29 cellular contexts compared by ENCODE assay signal in the genomic region with DNA sequence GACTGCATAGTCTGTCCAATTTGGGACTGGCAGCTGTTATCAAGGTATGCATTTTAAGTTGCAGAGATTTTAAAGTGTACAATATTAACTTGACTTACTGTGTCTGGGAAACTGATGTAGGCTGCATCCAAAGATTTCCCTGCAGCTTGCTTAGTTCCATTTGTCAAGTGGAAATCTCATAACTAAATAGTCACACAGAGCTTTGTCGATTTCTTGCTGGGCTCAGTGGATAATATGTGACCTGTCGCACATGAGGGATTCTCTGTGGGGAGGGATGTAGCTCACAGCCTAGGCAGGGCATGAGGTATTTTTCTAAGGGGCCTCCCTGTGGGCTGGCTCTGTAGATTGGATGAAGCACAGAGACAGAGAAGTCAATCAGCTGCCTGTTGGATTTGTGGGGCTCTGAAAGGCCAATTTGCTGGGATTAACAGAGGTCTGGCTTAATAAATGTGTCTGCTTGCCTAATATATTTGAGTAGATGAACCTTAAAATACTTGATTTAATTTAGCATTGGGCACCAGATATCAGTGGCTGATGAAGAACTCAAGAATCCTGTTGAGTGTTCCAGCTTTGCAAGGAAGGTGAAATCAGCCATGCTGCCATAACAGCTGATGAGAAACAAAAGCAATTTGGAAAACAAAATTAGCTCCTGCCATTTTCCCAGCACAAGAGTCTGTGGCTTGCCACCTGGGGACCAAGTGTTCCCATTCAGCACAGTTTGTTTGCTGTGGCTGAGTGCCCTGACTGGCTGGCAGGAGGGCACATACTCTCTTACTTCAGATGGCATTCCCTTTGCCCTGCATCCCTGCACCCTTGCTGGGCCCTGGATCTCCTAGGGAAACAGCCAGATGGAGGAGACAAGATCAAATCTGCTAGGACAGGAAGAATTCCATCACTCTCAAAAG.
A peak's percentile ranks its signal among the peaks of the same experiment; 100 is the strongest.
DNase-seq lines count a peak whose midpoint lies in the region; ATAC-seq and TF ChIP-seq lines count a peak whose summit lies in the region.
"Had no signal": no experiment of that assay in that cellular context is flagged by ENCODE, and none has a peak within 500 bp of the region (broad histone marks: within the 10 kb centered on the region; RNA-seq: fewer than 3 reads in every experiment).

No MANE protein-coding gene starts in this region.

- TF ChIP-seq CTCF in right atrium auricular region (IDR thresholded peaks at IDR 0.05): no peak
- no peak for TF ChIP-seq CTCF in body of pancreas (IDR thresholded peaks at IDR 0.05)
- TF ChIP-seq CTCF in lower lobe of right lung (IDR thresholded peaks at IDR 0.05): no peak
- no peak for TF ChIP-seq CTCF in Calu3 (IDR thresholded peaks at IDR 0.05; ENCODE audit: unreplicated experiment)

- H3K36me3 ChIP-seq in right atrium auricular region: no peaks in the 10 kb centered on the region
- H3K36me3 ChIP-seq in body of pancreas (replicated peaks in 1 of 2; ENCODE audit: insufficient read depth in 1 of 2, low read depth in 2 of 2): no peaks in the 10 kb centered on the region
- no peaks in the 10 kb centered on the region for H3K36me3 ChIP-seq in lower lobe of right lung
- H3K36me3 ChIP-seq: cardiac muscle cell, gastrocnemius medialis, suprapubic skin had no signal

- H3K27ac Mint-ChIP-seq in Calu3 (ENCODE audit: unreplicated experiment): no peak overlapping the region
- H3K27ac Mint-ChIP-seq: activated CD4-positive, alpha-beta T cell treated with anti-CD3 and anti-CD28 coated beads, Interleukin-2, amount 10 ng/mL, durations not matched to agents 7 days and 5 days; activated CD8-positive, alpha-beta memory T cell treated with anti-CD3 and anti-CD28 coated beads, Interleukin-2, amount 10 ng/mL, durations not matched to agents 7 days and 5 days; activated naive CD4-positive, alpha-beta T cell treated with anti-CD3 and anti-CD28 coated beads, Interleukin-2, amount 10 ng/mL, durations not matched to agents 7 days and 5 days; activated T-cell treated with anti-CD3 and anti-CD28 coated beads, Interleukin-2, amount 50 U/mL, for 72 hours; dendritic cell treated with granulocyte-macrophage colony-stimulating factor and Interleukin-4, amounts not matched to agents 40 ng/mL and 50 ng/mL, for 4 days; H9; naive B cell; stimulated activated memory B cell treated with anti-CD40 and anti-IgM and Interleukin-4, amounts not matched to agents 10 μg/mL and 1 μg/mL and 100 μg/mL, for 72 hours had no signal

- H3K4me1 ChIP-seq in right atrium auricular region (no peaks in the 10 kb centered on the region), body of pancreas (peaks cover 13% of the 10 kb centered on the region), lower lobe of right lung (no peaks in the 10 kb centered on the region)
- H3K4me1 ChIP-seq: gastrocnemius medialis, suprapubic skin had no signal

- CTCF ChIA-PET in Calu3 (lab: Charles Lee): no interaction called here

- ATAC-seq in Right ventricle myocardium superior (ENCODE audit: poor library complexity) (peak; percentile 94), body of pancreas (peak; percentile 75), lower lobe of right lung (peak; percentile 59 to 71), HG02884 (IDR thresholded peaks at IDR 0.05; ENCODE audit: unreplicated experiment) (no peak)
- ATAC-seq: activated CD8-positive, alpha-beta memory T cell treated with anti-CD3 and anti-CD28 coated beads, Interleukin-2, amount 10 ng/mL, durations not matched to agents 7 days and 5 days; activated T-cell treated with anti-CD3 and anti-CD28 coated beads, Interleukin-2, amount 50 U/mL, for 72 hours; gastrocnemius medialis; stimulated activated memory B cell treated with anti-CD40 and anti-IgM and Interleukin-4, amounts not matched to agents 10 μg/mL and 1 μg/mL and 100 μg/mL, for 72 hours had no signal

- H3K4me3 ChIP-seq in right atrium auricular region (no peak overlapping the region), body of pancreas (no peak overlapping the region), lower lobe of right lung (no peak overlapping the region)
- H3K4me3 ChIP-seq: cardiac muscle cell, gastrocnemius medialis, suprapubic skin had no signal

- no peak for TF ChIP-seq POLR2A in body of pancreas (IDR thresholded peaks at IDR 0.05)

- intact Hi-C loops in Right ventricle myocardium superior (cut with DNase I) (no loop called here), body of pancreas (cut with DNase I) (no loop called here), lower lobe of right lung (cut with DNase I) (no loop called here), Calu3 (cut with micrococcal nuclease; ENCODE audit: unreplicated experiment) (no loop called here)

- BruUV-seq in Calu3 (replicated peaks; lab: Mats Ljungman, UMichigan): no TSS peak

- H3K27me3 ChIP-seq in right atrium auricular region: no peaks in the 10 kb centered on the region
- no peaks in the 10 kb centered on the region for H3K27me3 ChIP-seq in body of pancreas
- no peaks in the 10 kb centered on the region for H3K27me3 ChIP-seq in lower lobe of right lung (ENCODE audit: low read depth)
- H3K27me3 ChIP-seq: cardiac muscle cell, gastrocnemius medialis, suprapubic skin had no signal

- H3K9me3 ChIP-seq in right atrium auricular region: peaks cover 0 to 3% of the 10 kb centered on the region in 2 donors
- no peaks in the 10 kb centered on the region for H3K9me3 ChIP-seq in body of pancreas
- peaks cover 3% of the 10 kb centered on the region for H3K9me3 ChIP-seq in lower lobe of right lung
- H3K9me3 ChIP-seq: gastrocnemius medialis, suprapubic skin had no signal

- peak; percentile 62 for DNase-seq in Right ventricle myocardium superior
- no peak for DNase-seq in right atrium auricular region (ENCODE audit: low spot score)
- peak; percentile 55 to 67 (median 59) for DNase-seq in body of pancreas
- DNase-seq in lower lobe of right lung: no peak
- no peak for DNase-seq in amniotic stem cell (lab: John Stamatoyannopoulos, UW)
- DNase-seq in Calu3: no peak
- no peak for DNase-seq in MV-4-11 (lab: John Stamatoyannopoulos, UW)
- DNase-seq: activated CD4-positive, alpha-beta T cell treated with anti-CD3 and anti-CD28 coated beads, Interleukin-2, amount 10 ng/mL, durations not matched to agents 7 days and 5 days; activated CD8-positive, alpha-beta memory T cell treated with anti-CD3 and anti-CD28 coated beads, Interleukin-2, amount 10 ng/mL, durations not matched to agents 7 days and 5 days; activated naive CD4-positive, alpha-beta T cell treated with anti-CD3 and anti-CD28 coated beads, Interleukin-2, amount 10 ng/mL, durations not matched to agents 7 days and 5 days; activated T-cell treated with anti-CD3 and anti-CD28 coated beads, Interleukin-2, amount 50 U/mL, for 72 hours; COR-L47; gastrocnemius medialis; H9; islet precursor cell; mesendoderm; naive B cell; NCI-H1048; NCI-H2029 treated with DMSO at 0.1 percent for 48 hours; NCI-H2227 treated with DMSO at 0.1 percent for 48 hours; occipital lobe; stimulated activated CD4-positive, alpha-beta T cell treated with anti-CD3 and anti-CD28 coated beads, Interleukin-4, amount 100 ng/mL, for 1 hour; T-helper 2 cell had no signal

- no peaks in the 10 kb centered on the region for H3K4me1 Mint-ChIP-seq in Calu3 (ENCODE audit: low read depth, unreplicated experiment)
- H3K4me1 Mint-ChIP-seq: activated CD4-positive, alpha-beta T cell treated with anti-CD3 and anti-CD28 coated beads, Interleukin-2, amount 10 ng/mL, durations not matched to agents 7 days and 5 days; activated CD8-positive, alpha-beta memory T cell treated with anti-CD3 and anti-CD28 coated beads, Interleukin-2, amount 10 ng/mL, durations not matched to agents 7 days and 5 days; activated naive CD4-positive, alpha-beta T cell treated with anti-CD3 and anti-CD28 coated beads, Interleukin-2, amount 10 ng/mL, durations not matched to agents 7 days and 5 days; naive B cell; stimulated activated memory B cell treated with anti-CD40 and anti-IgM and Interleukin-4, amounts not matched to agents 10 μg/mL and 1 μg/mL and 100 μg/mL, for 72 hours had no signal

- H3K27me3 Mint-ChIP-seq in Calu3 (ENCODE audit: unreplicated experiment): no peaks in the 10 kb centered on the region
- H3K27me3 Mint-ChIP-seq: activated CD4-positive, alpha-beta T cell treated with anti-CD3 and anti-CD28 coated beads, Interleukin-2, amount 10 ng/mL, durations not matched to agents 7 days and 5 days; activated CD8-positive, alpha-beta memory T cell treated with anti-CD3 and anti-CD28 coated beads, Interleukin-2, amount 10 ng/mL, durations not matched to agents 7 days and 5 days; activated naive CD4-positive, alpha-beta T cell treated with anti-CD3 and anti-CD28 coated beads, Interleukin-2, amount 10 ng/mL, durations not matched to agents 7 days and 5 days; dendritic cell treated with granulocyte-macrophage colony-stimulating factor and Interleukin-4, amounts not matched to agents 40 ng/mL and 50 ng/mL, for 4 days; naive B cell; stimulated activated memory B cell treated with anti-CD40 and anti-IgM and Interleukin-4, amounts not matched to agents 10 μg/mL and 1 μg/mL and 100 μg/mL, for 72 hours had no signal

- no peaks in the 10 kb centered on the region for H3K36me3 Mint-ChIP-seq in Calu3 (ENCODE audit: insufficient read depth, unreplicated experiment)
- H3K36me3 Mint-ChIP-seq: activated CD8-positive, alpha-beta memory T cell treated with anti-CD3 and anti-CD28 coated beads, Interleukin-2, amount 10 ng/mL, durations not matched to agents 7 days and 5 days; activated naive CD4-positive, alpha-beta T cell treated with anti-CD3 and anti-CD28 coated beads, Interleukin-2, amount 10 ng/mL, durations not matched to agents 7 days and 5 days; naive B cell; stimulated activated memory B cell treated with anti-CD40 and anti-IgM and Interleukin-4, amounts not matched to agents 10 μg/mL and 1 μg/mL and 100 μg/mL, for 72 hours had no signal

- no peak overlapping the region for H3K4me3 Mint-ChIP-seq in Calu3 (ENCODE audit: low read depth, unreplicated experiment)
- H3K4me3 Mint-ChIP-seq: activated CD4-positive, alpha-beta T cell treated with anti-CD3 and anti-CD28 coated beads, Interleukin-2, amount 10 ng/mL, durations not matched to agents 7 days and 5 days; activated CD8-positive, alpha-beta memory T cell treated with anti-CD3 and anti-CD28 coated beads, Interleukin-2, amount 10 ng/mL, durations not matched to agents 7 days and 5 days; activated naive CD4-positive, alpha-beta T cell treated with anti-CD3 and anti-CD28 coated beads, Interleukin-2, amount 10 ng/mL, durations not matched to agents 7 days and 5 days; activated T-cell treated with anti-CD3 and anti-CD28 coated beads, Interleukin-2, amount 50 U/mL, for 72 hours; dendritic cell treated with granulocyte-macrophage colony-stimulating factor and Interleukin-4, amounts not matched to agents 40 ng/mL and 50 ng/mL, for 4 days; H9; naive B cell; stimulated activated memory B cell treated with anti-CD40 and anti-IgM and Interleukin-4, amounts not matched to agents 10 μg/mL and 1 μg/mL and 100 μg/mL, for 72 hours had no signal

- no peaks in the 10 kb centered on the region for H3K9me3 Mint-ChIP-seq in Calu3 (ENCODE audit: low read depth, unreplicated experiment)

- 67 to 88% methylated on average over 2 of the region's 2 CpGs for WGBS in body of pancreas, 2 donors

- H3K27ac ChIP-seq in right atrium auricular region (no peak overlapping the region), body of pancreas (no peak overlapping the region), lower lobe of right lung (no peak overlapping the region)
- H3K27ac ChIP-seq: cardiac muscle cell, gastrocnemius medialis, suprapubic skin, VCaP had no signal

Comparison
In these comparisons a context has a peak if more than half of its experiments do, and no peak if none do; other contexts are left out.
1. DNase-seq: peak in Right ventricle myocardium superior (single experiment) and body of pancreas (4 of 4); none in right atrium auricular region (single experiment), lower lobe of right lung (single experiment), amniotic stem cell (single experiment), Calu3 (single experiment) and MV-4-11 (single experiment).